Comparison of ENCODE assay signal across 1 cellular context in the genomic region with DNA sequence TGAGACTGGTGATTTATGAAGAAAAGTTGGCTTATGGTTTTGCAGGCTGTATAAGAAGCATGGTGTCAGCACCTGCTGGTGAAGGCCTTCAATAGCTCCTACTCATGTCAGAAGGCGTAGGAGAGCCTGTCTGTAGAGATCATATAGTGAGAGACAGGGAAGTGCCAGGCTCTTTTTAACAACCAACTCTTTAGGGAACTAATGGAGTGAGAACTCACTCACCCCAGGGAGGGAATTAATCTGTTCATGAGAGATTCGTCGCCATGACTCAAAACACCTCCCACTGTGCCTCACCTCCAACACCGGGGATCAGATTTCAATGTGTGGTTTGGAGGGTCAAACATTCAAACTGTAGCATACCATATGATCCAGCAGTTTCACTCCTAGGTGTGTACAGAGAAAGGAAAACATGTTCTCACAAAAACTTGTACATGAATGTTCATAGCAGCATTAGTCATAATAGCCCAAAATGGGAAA.
A peak's percentile ranks its signal among the peaks of the same experiment; 100 is the strongest.
TF ChIP-seq lines count a peak whose summit lies in the region.

No MANE protein-coding gene starts in this region.

TF ChIP-seq in HEK293, 187 proteins besides CTCF, POLR2A, EP300 and RAD21 (continued from another document):
- no peak; the same call in 1 of the 2 replicates for TF ChIP-seq ZNF518A (tag by site-specific recombination; conservative IDR thresholded peaks at IDR 0.05; ENCODE audit: low read depth)
- TF ChIP-seq ZNF623 (tag by site-specific recombination; IDR thresholded peaks at IDR 0.05): no peak
- TF ChIP-seq ZNF433 (tag by site-specific recombination; IDR thresholded peaks at IDR 0.05; ENCODE audit: low read depth): no peak
- TF ChIP-seq ZNF585B (tag by site-specific recombination; IDR thresholded peaks at IDR 0.05): no peak
- no peak for TF ChIP-seq ZFP3 (tag by site-specific recombination; IDR thresholded peaks at IDR 0.05; ENCODE audit: low read depth)
- TF ChIP-seq, protein P1, sequence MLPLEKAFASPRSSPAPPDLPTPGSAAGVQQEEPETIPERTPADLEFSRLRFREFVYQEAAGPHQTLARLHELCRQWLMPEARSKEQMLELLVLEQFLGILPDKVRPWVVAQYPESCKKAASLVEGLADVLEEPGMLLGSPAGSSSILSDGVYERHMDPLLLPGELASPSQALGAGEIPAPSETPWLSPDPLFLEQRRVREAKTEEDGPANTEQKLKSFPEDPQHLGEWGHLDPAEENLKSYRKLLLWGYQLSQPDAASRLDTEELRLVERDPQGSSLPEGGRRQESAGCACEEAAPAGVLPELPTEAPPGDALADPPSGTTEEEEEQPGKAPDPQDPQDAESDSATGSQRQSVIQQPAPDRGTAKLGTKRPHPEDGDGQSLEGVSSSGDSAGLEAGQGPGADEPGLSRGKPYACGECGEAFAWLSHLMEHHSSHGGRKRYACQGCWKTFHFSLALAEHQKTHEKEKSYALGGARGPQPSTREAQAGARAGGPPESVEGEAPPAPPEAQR (tag by site-specific recombination; IDR thresholded peaks at IDR 0.05): no peak
- no peak for TF ChIP-seq ZNF211 (tag by site-specific recombination; IDR thresholded peaks at IDR 0.05; ENCODE audit: low read depth)
- no peak for TF ChIP-seq ZNF610 (tag by site-specific recombination; IDR thresholded peaks at IDR 0.05; ENCODE audit: borderline replicate concordance)
- TF ChIP-seq KLF1 (tag by site-specific recombination; IDR thresholded peaks at IDR 0.05): no peak
- 0 out of 2 replicates have a peak, but pooled peaks have one; percentile 20 for TF ChIP-seq ZBTB8A (tag by site-specific recombination; IDR thresholded peaks at IDR 0.05)
- TF ChIP-seq ZNF792 (tag by site-specific recombination; IDR thresholded peaks at IDR 0.05): no peak
- no peak for TF ChIP-seq ZNF707 (tag by site-specific recombination; IDR thresholded peaks at IDR 0.05)
- peak; percentile 89 for TF ChIP-seq ZIC2 (tag by site-specific recombination; IDR thresholded peaks at IDR 0.05)
- TF ChIP-seq WT1 (tag by site-specific recombination; IDR thresholded peaks at IDR 0.05): peak; percentile 83
- TF ChIP-seq FEZF1 (tag by site-specific recombination; IDR thresholded peaks at IDR 0.05): peak; percentile 49; the same call in 1 of the 2 replicates
- TF ChIP-seq, protein P2, sequence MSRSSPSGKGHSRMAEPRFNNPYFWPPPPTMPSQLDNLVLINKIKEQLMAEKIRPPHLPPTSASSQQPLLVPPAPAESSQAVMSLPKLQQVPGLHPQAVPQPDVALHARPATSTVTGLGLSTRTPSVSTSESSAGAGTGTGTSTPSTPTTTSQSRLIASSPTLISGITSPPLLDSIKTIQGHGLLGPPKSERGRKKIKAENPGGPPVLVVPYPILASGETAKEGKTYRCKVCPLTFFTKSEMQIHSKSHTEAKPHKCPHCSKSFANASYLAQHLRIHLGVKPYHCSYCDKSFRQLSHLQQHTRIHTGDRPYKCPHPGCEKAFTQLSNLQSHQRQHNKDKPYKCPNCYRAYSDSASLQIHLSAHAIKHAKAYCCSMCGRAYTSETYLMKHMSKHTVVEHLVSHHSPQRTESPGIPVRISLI (tag by site-specific recombination; IDR thresholded peaks at IDR 0.05): no peak
- no peak for TF ChIP-seq ZNF449 (tag by site-specific recombination; IDR thresholded peaks at IDR 0.05)
- no peak for TF ChIP-seq HOXC10 (CRISPR knock-in tag; IDR thresholded peaks at IDR 0.05)
- TF ChIP-seq GLIS1 (tag by site-specific recombination; IDR thresholded peaks at IDR 0.05): peak; percentile 96
- no peak for TF ChIP-seq SCRT1 (tag by site-specific recombination; IDR thresholded peaks at IDR 0.05; ENCODE audit: borderline replicate concordance)
- TF ChIP-seq EGR2 (tag by site-specific recombination; IDR thresholded peaks at IDR 0.05; ENCODE audit: low read depth): no peak; the same call in 1 of the 2 replicates
- TF ChIP-seq KLF8 (tag by site-specific recombination; IDR thresholded peaks at IDR 0.05): peak; percentile 52
- peak; percentile 15; the same call in 1 of the 2 replicates for TF ChIP-seq ZNF473 (tag by site-specific recombination; IDR thresholded peaks at IDR 0.05)
